ENCODE assay signal across 10 cellular contexts in the genomic region with DNA sequence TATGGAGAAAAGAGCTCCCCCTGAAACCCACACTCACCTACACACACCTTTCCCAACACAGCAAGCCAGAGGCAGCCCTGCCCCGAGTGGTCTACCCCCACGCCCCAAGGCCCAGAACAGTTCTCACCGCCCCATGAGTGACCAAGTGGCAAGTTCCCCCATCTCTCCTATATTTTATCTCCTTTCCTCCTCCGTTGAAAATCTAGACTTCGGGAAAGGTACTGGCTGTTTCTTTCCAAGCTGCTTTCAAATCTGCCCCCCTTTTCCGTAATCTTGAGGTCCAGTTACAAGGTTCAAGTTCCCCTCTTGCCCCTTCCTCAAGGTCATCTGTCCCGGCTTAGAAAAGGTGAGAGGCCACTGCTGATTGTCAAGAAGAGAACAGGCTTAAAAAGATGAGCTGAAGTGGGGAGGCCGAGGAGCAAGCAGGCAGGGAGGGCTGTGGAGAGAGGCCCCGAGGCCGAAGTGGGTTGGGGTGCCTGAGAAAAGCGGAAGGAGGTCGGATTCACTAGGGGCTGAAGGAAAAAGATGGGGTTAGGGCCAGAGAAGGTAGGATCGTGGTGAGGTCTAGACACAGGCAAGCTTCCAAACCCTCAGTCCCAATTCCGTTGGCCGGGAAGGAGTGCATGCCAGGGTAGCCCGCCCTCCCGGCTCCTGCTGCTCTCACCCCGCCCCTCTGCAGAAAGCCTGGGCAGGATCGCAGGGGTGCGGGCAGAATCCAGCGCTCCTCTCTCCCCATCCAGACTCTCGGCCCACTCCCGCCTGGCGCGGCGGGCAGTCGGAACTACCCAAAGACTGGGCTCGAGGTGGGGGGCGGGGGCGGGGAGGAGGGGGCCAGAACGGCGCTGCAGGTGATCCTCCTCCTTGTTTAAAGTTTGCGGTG. TPM values are rescaled to one million over a fixed set of nuclear protein-coding genes. Genes with fewer than 3 reads are reported as not detected.
A peak's percentile ranks its signal among the peaks of the same experiment; 100 is the strongest.
DNase-seq lines count a peak whose midpoint lies in the region; ATAC-seq, FAIRE-seq and TF ChIP-seq lines count a peak whose summit lies in the region.
"Had no signal": no experiment of that assay in that cellular context is flagged by ENCODE, and none has a peak within 500 bp of the region (broad histone marks: within the 10 kb centered on the region; RNA-seq: fewer than 3 reads in every experiment).

No MANE protein-coding gene starts in this region.

- TF ChIP-seq CTCF in brain (conservative IDR thresholded peaks at IDR 0.05) (no peak), thyroid gland (IDR thresholded peaks at IDR 0.05) (no peak)

- H3K9me3 ChIP-seq in thyroid gland = no peaks in the 10 kb centered on the region

- intact Hi-C loops in left colon (cut with DNase I, micrococcal nuclease) = loop anchor here in 1 of 2 donors (10.0 kb wide), 1 partner anchor 81 kb away; no protein-coding TSS in a partner anchor
- intact Hi-C loops in thyroid gland (cut with DNase I) = loop anchor here (5.0 kb wide), 1 partner anchor 84 kb away; no protein-coding TSS in a partner anchor

- FAIRE-seq in GM19239 (lab: Jason Lieb, UNC) = no peak
- FAIRE-seq: islet of Langerhans had no signal

- no peak overlapping the region for H3K27ac ChIP-seq in thyroid gland

- peaks cover 6% of the 10 kb centered on the region for H3K4me1 Mint-ChIP-seq in T-helper 2 cell treated with Interferon-gamma antibody and Interleukin-4, amounts not matched to agents 5 μg/mL and 100 μg/mL, for 36 hours (ENCODE audit: low read depth)
- peaks cover 51% of the 10 kb centered on the region for H3K4me1 Mint-ChIP-seq in brain

- DNase-seq in T-helper 2 cell treated with Interferon-gamma antibody and Interleukin-4, amounts not matched to agents 5 μg/mL and 100 μg/mL, for 36 hours (ENCODE audit: low spot score) = no peak
- DNase-seq in T-helper 2 cell (no peak), left colon (peak in 1 of 2 donors; percentile 8), thyroid gland (peak; percentile 58 to 66), HUDEP-2 (lab: John Stamatoyannopoulos, UW; ENCODE audit: unreplicated experiment in 76 of 76) (no peak), GM19239 (ENCODE audit: insufficient read length, low spot score) (no peak)
- DNase-seq: NCI-H1694 treated with DMSO at 0.1 percent for 48 hours had no signal

- ATAC-seq in left colon = peak; percentile 30
- ATAC-seq in GM18517 (IDR thresholded peaks at IDR 0.05; ENCODE audit: unreplicated experiment) = no peak

- TF ChIP-seq POLR2A in thyroid gland (IDR thresholded peaks at IDR 0.05) = no peak

- no peaks in the 10 kb centered on the region for H3K36me3 ChIP-seq in thyroid gland

- H3K4me1 ChIP-seq in thyroid gland = peaks cover 20 to 35% of the 10 kb centered on the region in 2 donors

- H3K27me3 Mint-ChIP-seq in T-helper 2 cell treated with Interferon-gamma antibody and Interleukin-4, amounts not matched to agents 5 μg/mL and 100 μg/mL, for 36 hours (ENCODE audit: low read depth) = peaks cover 81% of the 10 kb centered on the region
- H3K27me3 Mint-ChIP-seq in brain = peaks cover 12% of the 10 kb centered on the region

- H3K36me3 Mint-ChIP-seq in T-helper 2 cell treated with Interferon-gamma antibody and Interleukin-4, amounts not matched to agents 5 μg/mL and 100 μg/mL, for 36 hours (ENCODE audit: low read depth) = peaks cover 2% of the 10 kb centered on the region
- H3K36me3 Mint-ChIP-seq in brain = peaks cover 34% of the 10 kb centered on the region

- 37 to 40% methylated on average over 19 to 22 of the region's 33 CpGs for WGBS in thyroid gland, 2 donors

- peak overlapping the region; percentile 49 for H3K4me3 Mint-ChIP-seq in T-helper 2 cell treated with Interferon-gamma antibody and Interleukin-4, amounts not matched to agents 5 μg/mL and 100 μg/mL, for 36 hours
- peak overlapping the region; percentile 84 to 94 (median 92) for H3K4me3 Mint-ChIP-seq in brain

- H3K27ac Mint-ChIP-seq in T-helper 2 cell treated with Interferon-gamma antibody and Interleukin-4, amounts not matched to agents 5 μg/mL and 100 μg/mL, for 36 hours = no peak overlapping the region
- H3K27ac Mint-ChIP-seq in brain = peak overlapping the region; percentile 72 to 94 (median 91)

- H3K9me3 Mint-ChIP-seq in T-helper 2 cell treated with Interferon-gamma antibody and Interleukin-4, amounts not matched to agents 5 μg/mL and 100 μg/mL, for 36 hours = no peaks in the 10 kb centered on the region
- peaks cover 0 to 6% (median 0%) of the 10 kb centered on the region in 5 experiments for H3K9me3 Mint-ChIP-seq in brain

- H3K27me3 ChIP-seq in thyroid gland = peaks cover 4% of the 10 kb centered on the region

- H3K4me3 ChIP-seq in thyroid gland (replicated peaks in 1 of 3) = peak overlapping the region in 1 of 3 donors; percentile 38

RNA-seq across cellular contexts. Expression of gene SEMA5B, which starts 1.7 kb away (rescaled TPM):
- 4.5 TPM for polyA plus RNA-seq in brain (ENCODE audit: insufficient read depth, low read depth, low replicate concordance)
- total RNA-seq in left colon (under 1 TPM; 0.15 to 0.59 TPM), thyroid gland (1 to 10 TPM in 1 of 4 donors, under 1 TPM in 3; 0.56 to 5.3 (median 0.63) TPM)

RNA-seq across cellular contexts. Expression of gene PDIA5, which starts 40.9 kb away (rescaled TPM):
- 12.3 TPM for polyA plus RNA-seq in brain (ENCODE audit: insufficient read depth, low read depth, low replicate concordance)
- 10 to 100 TPM; 34.7 to 37.7 TPM for total RNA-seq in left colon
- total RNA-seq in thyroid gland = 10 to 100 TPM; 34.0 to 52.4 (median 44.6) TPM

Comparison
In these comparisons a context has a peak if more than half of its experiments do, and no peak if none do; other contexts are left out.
1. DNase-seq: peak in thyroid gland (2 of 2); none in T-helper 2 cell treated with Interferon-gamma antibody and Interleukin-4, amounts not matched to agents 5 μg/mL and 100 μg/mL, for 36 hours (single experiment), T-helper 2 cell (0 of 5), HUDEP-2 (0 of 76) and GM19239 (single experiment).